Comparison of ENCODE assay signal across 27 cellular contexts in the genomic region with DNA sequence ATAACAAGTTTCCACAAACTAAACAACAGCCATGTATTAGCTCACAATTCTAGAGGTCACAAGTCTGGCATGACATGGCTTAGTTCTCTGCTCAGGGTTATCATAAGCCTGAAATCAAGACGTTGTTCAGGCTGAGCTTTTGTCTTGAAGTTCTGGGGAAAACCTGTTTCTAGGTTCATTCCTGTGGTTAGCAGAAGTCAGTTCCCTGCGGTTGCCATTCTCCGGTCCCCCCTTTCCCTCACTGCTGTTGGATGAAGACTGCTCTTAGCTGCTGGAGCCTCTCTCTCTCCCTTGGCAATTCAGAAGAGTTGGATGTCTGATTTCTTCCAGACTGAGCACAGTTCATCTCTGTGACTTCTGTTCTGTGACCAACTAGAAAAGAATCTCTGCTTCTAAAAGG.
"Had no signal": no experiment of that assay in that cellular context is flagged by ENCODE, and none has a peak within 500 bp of the region (broad histone marks: within the 10 kb centered on the region; RNA-seq: fewer than 3 reads in every experiment).

No MANE protein-coding gene starts in this region.

- H3K27me3 ChIP-seq: body of pancreas, cardiac muscle cell, foreskin keratinocyte, pancreas had no signal

- H3K27ac ChIP-seq: body of pancreas, cardiac muscle cell, foreskin keratinocyte, pancreas, prostate gland, skin epidermis had no signal

- FAIRE-seq: keratinocyte, pancreas had no signal

- DNase-seq: activated CD4-positive, alpha-beta memory T cell treated with anti-CD3 and anti-CD28 coated beads, Interleukin-2, amount 10 ng/mL, durations not matched to agents 7 days and 5 days; activated CD4-positive, alpha-beta T cell treated with anti-CD3 and anti-CD28 coated beads for 1 hour; activated CD4-positive, alpha-beta T cell treated with anti-CD3 and anti-CD28 coated beads, Interleukin-2, amount 10 ng/mL, durations not matched to agents 7 days and 5 days; activated CD8-positive, alpha-beta memory T cell treated with anti-CD3 and anti-CD28 coated beads, Interleukin-2, amount 50 U/mL, for 48 hours; activated gamma-delta T cell treated with Interleukin-2 at 50 U/mL for 16 hours; activated naive CD8-positive, alpha-beta T cell treated with anti-CD3 and anti-CD28 coated beads, Interleukin-2, amount 50 U/mL, for 24 hours; activated T-cell treated with anti-CD3 and anti-CD28 coated beads, Interleukin-2, amount 50 U/mL, for 4 hours; body of pancreas; cortex of kidney; effector memory CD8-positive, alpha-beta T cell; foreskin keratinocyte; left cardiac atrium; left ventricle myocardium superior; nucleus accumbens; pancreas; retina; stimulated activated CD4-positive, alpha-beta T cell treated with anti-CD3 and anti-CD28 coated beads, Interleukin-12 subunit alpha, Interleukin-12 subunit beta, amount 100 ng/mL, for 4 hours; stimulated activated CD4-positive, alpha-beta T cell treated with anti-CD3 and anti-CD28 coated beads, Interleukin-4, amount 100 ng/mL, for 24 hours; stimulated activated CD8-positive, alpha-beta memory T cell treated with anti-CD3 and anti-CD28 coated beads, Interleukin-4, amount 100 ng/mL, for 48 hours; stimulated activated naive CD8-positive, alpha-beta T cell treated with anti-CD3 and anti-CD28 coated beads, Interleukin-15, amount 100 ng/mL, for 72 hours; substantia nigra; T-helper 17 cell; T1000 had no signal

- H3K9me3 ChIP-seq: body of pancreas, pancreas, prostate gland had no signal

- H3K4me1 ChIP-seq: body of pancreas, foreskin keratinocyte, pancreas, prostate gland had no signal

- H3K36me3 ChIP-seq: cardiac muscle cell, pancreas, prostate gland had no signal

- H3K4me3 ChIP-seq: body of pancreas, cardiac muscle cell, pancreas, prostate gland, skin epidermis had no signal
